In genomic region chr1:170539154-170539553, GRCh38 we compare ENCODE assay signal across 19 cellular contexts.
"Had no signal": no experiment of that assay in that cellular context is flagged by ENCODE, and none has a peak within 500 bp of the region (broad histone marks: within the 10 kb centered on the region; RNA-seq: fewer than 3 reads in every experiment).

No MANE protein-coding gene starts in this region.

- H3K9me3 Mint-ChIP-seq: activated naive CD8-positive, alpha-beta T cell treated with anti-CD3 and anti-CD28 coated beads for 36 hours; dendritic cell treated with granulocyte-macrophage colony-stimulating factor and Interleukin-4, amounts not matched to agents 40 ng/mL and 50 ng/mL, for 4 days; immature natural killer cell; naive thymus-derived CD8-positive, alpha-beta T cell; stimulated activated naive B cell treated with anti-CD40 and anti-IgM and Interleukin-4, amounts not matched to agents 10 μg/mL and 1 μg/mL and 100 μg/mL, for 72 hours had no signal

- H3K9me3 ChIP-seq: body of pancreas, left lung, ovary, prostate gland, transverse colon had no signal

- FAIRE-seq: urothelium cell line had no signal

- H3K27ac Mint-ChIP-seq: activated naive CD8-positive, alpha-beta T cell treated with anti-CD3 and anti-CD28 coated beads for 36 hours; dendritic cell treated with granulocyte-macrophage colony-stimulating factor and Interleukin-4, amounts not matched to agents 40 ng/mL and 50 ng/mL, for 4 days; immature natural killer cell had no signal

- DNase-seq: activated CD4-positive, alpha-beta T cell treated with anti-CD3 and anti-CD28 coated beads, Interleukin-2, amount 50 U/mL, for 4 hours; activated naive CD8-positive, alpha-beta T cell treated with anti-CD3 and anti-CD28 coated beads for 36 hours; amniotic stem cell; body of pancreas; effector CD4-positive, alpha-beta T cell; erythroblast; foreskin fibroblast; immature natural killer cell; left lung; naive thymus-derived CD8-positive, alpha-beta T cell; ovary; stimulated activated CD4-positive, alpha-beta T cell treated with anti-CD3 and anti-CD28 coated beads, Interleukin-2, amount 100 ng/mL, for 48 hours; stimulated activated CD8-positive, alpha-beta memory T cell treated with anti-CD3 and anti-CD28 coated beads, Interleukin-4, amount 100 ng/mL, for 48 hours; stimulated activated naive B cell treated with anti-CD40 and anti-IgM and Interleukin-4, amounts not matched to agents 10 μg/mL and 1 μg/mL and 100 μg/mL, for 72 hours; T-helper 9 cell; transverse colon had no signal

- H3K27me3 Mint-ChIP-seq: activated naive CD8-positive, alpha-beta T cell treated with anti-CD3 and anti-CD28 coated beads for 36 hours; dendritic cell treated with granulocyte-macrophage colony-stimulating factor and Interleukin-4, amounts not matched to agents 40 ng/mL and 50 ng/mL, for 4 days; naive thymus-derived CD8-positive, alpha-beta T cell; stimulated activated naive B cell treated with anti-CD40 and anti-IgM and Interleukin-4, amounts not matched to agents 10 μg/mL and 1 μg/mL and 100 μg/mL, for 72 hours had no signal

- H3K4me3 Mint-ChIP-seq: activated naive CD8-positive, alpha-beta T cell treated with anti-CD3 and anti-CD28 coated beads for 36 hours; dendritic cell treated with granulocyte-macrophage colony-stimulating factor and Interleukin-4, amounts not matched to agents 40 ng/mL and 50 ng/mL, for 4 days; immature natural killer cell; naive thymus-derived CD8-positive, alpha-beta T cell; stimulated activated naive B cell treated with anti-CD40 and anti-IgM and Interleukin-4, amounts not matched to agents 10 μg/mL and 1 μg/mL and 100 μg/mL, for 72 hours had no signal

- ATAC-seq: body of pancreas; left lung; naive thymus-derived CD8-positive, alpha-beta T cell; stimulated activated naive B cell treated with anti-CD40 and anti-IgM and Interleukin-4, amounts not matched to agents 10 μg/mL and 1 μg/mL and 100 μg/mL, for 72 hours had no signal
